Comparison of ENCODE assay signal across 1 cellular context in genomic region chr19:50898018-50898417, GRCh38.
TF ChIP-seq lines count a peak whose summit lies in the region.

No MANE protein-coding gene starts in this region.

TF ChIP-seq in HepG2, 621 proteins besides CTCF, POLR2A, EP300 and RAD21:
- TF ChIP-seq ZNF768 (CRISPR knock-in tag; IDR thresholded peaks at IDR 0.05) (peak; percentile 26; the same call in 1 of the 2 replicates), JDP2 (CRISPR knock-in tag; IDR thresholded peaks at IDR 0.05; ENCODE audit: borderline replicate concordance) (no peak)
